Comparison of ENCODE assay signal across 8 cellular contexts in genomic region chr1:151612506-151613274, GRCh38. TPM values are rescaled to one million over a fixed set of nuclear protein-coding genes. Genes with fewer than 3 reads are reported as not detected.
A peak's percentile ranks its signal among the peaks of the same experiment; 100 is the strongest.
DNase-seq lines count a peak whose midpoint lies in the region; ATAC-seq and TF ChIP-seq lines count a peak whose summit lies in the region.

No MANE protein-coding gene starts in this region.

- H3K23ac ChIP-seq in neuronal stem cell (ENCODE audit: low read depth, low read length, poor library complexity): peak overlapping the region; percentile 99

- peak overlapping the region; percentile 68 for H3K4me2 ChIP-seq in MM.1S (ENCODE audit: low read depth, low read length)
- H3K4me2 ChIP-seq in neuronal stem cell (ENCODE audit: insufficient read depth, low read length, poor library complexity, severe bottlenecking): peak overlapping the region; percentile 76

- H2BK12ac ChIP-seq in neuronal stem cell (ENCODE audit: low read length): no peak overlapping the region

- no peaks in the 10 kb centered on the region for H3F3A ChIP-seq in MM.1S (ENCODE audit: insufficient read depth, low read length)

- H3K18ac ChIP-seq in neuronal stem cell (ENCODE audit: low read length): peak overlapping the region; percentile 100

- H3K4me3 Mint-ChIP-seq in activated T-cell treated with anti-CD3 and anti-CD28 coated beads, Interleukin-2, amount 50 U/mL, for 24 hours: peak overlapping the region; percentile 85

- TF ChIP-seq CTCF in MM.1S (IDR thresholded peaks at IDR 0.05; ENCODE audit: low read length): no peak
- TF ChIP-seq CTCF in foreskin fibroblast (IDR thresholded peaks at IDR 0.05; ENCODE audit: low read depth, low read length): no peak

- peaks cover 30% of the 10 kb centered on the region for H3K79me2 ChIP-seq in MM.1S (ENCODE audit: low read length)

- no CpG with 5 or more reads among the region's 44 CpGs for WGBS in neuronal stem cell (ENCODE audit: extremely low coverage in 2 of 2, insufficient read length in 2 of 2, insufficient replicate concordance in 1 of 2), 2 donors

- H2BK5ac ChIP-seq in neuronal stem cell (ENCODE audit: low read length): peak overlapping the region; percentile 91

- H4K20me1 ChIP-seq in MM.1S (ENCODE audit: insufficient read depth, low read length): no peaks in the 10 kb centered on the region

- H3K27me3 ChIP-seq in MM.1S (replicated peaks; ENCODE audit: insufficient read depth, low read length) (no peaks in the 10 kb centered on the region), neuronal stem cell (ENCODE audit: control insufficient read depth in 3 of 3, insufficient read depth in 3 of 3, low read depth in 1 of 3, low read length in 3 of 3) (no peaks in the 10 kb centered on the region)

- H3K4ac ChIP-seq in neuronal stem cell (ENCODE audit: low read length): peak overlapping the region; percentile 86

- H3K36me3 ChIP-seq in MM.1S (replicated peaks; ENCODE audit: insufficient read depth, low read length) (no peaks in the 10 kb centered on the region), neuronal stem cell (replicated peaks in 1 of 2; ENCODE audit: control insufficient read depth in 2 of 2, insufficient read depth in 2 of 2, low read length in 2 of 2) (peaks cover 0 to 27% of the 10 kb centered on the region in 2 donors)

- peaks cover 12% of the 10 kb centered on the region for H3K36me3 Mint-ChIP-seq in activated T-cell treated with anti-CD3 and anti-CD28 coated beads, Interleukin-2, amount 50 U/mL, for 24 hours (ENCODE audit: low read depth)

- H3K27ac ChIP-seq in MM.1S (ENCODE audit: low read length): no peak overlapping the region
- H3K27ac ChIP-seq in neuronal stem cell (replicated peaks; ENCODE audit: low read length): peak overlapping the region; percentile 75

- no peak overlapping the region for H4K91ac ChIP-seq in neuronal stem cell (ENCODE audit: low read depth, low read length, poor library complexity)

- H3K4me1 Mint-ChIP-seq in activated T-cell treated with anti-CD3 and anti-CD28 coated beads, Interleukin-2, amount 50 U/mL, for 24 hours (ENCODE audit: low read depth): peaks cover 53% of the 10 kb centered on the region

- H3K27ac Mint-ChIP-seq in activated T-cell treated with anti-CD3 and anti-CD28 coated beads, Interleukin-2, amount 50 U/mL, for 24 hours: peak overlapping the region; percentile 89

- peak overlapping the region; percentile 65 for H3K9ac ChIP-seq in MM.1S (ENCODE audit: low read length)
- H3K9ac ChIP-seq in neuronal stem cell (ENCODE audit: low read depth, low read length, poor library complexity): peak overlapping the region; percentile 99

- peak; percentile 17 for ATAC-seq in GM19043 (IDR thresholded peaks at IDR 0.05; ENCODE audit: low read depth, unreplicated experiment)

- H3K9me2 ChIP-seq in MM.1S (replicated peaks; ENCODE audit: insufficient read depth, low read length): no peaks in the 10 kb centered on the region

- H2AFZ ChIP-seq in MM.1S (ENCODE audit: low read length): peak overlapping the region; percentile 96
- peak overlapping the region; percentile 97 for H2AFZ ChIP-seq in neuronal stem cell (ENCODE audit: low read length)

- H3K27me3 Mint-ChIP-seq in activated T-cell treated with anti-CD3 and anti-CD28 coated beads, Interleukin-2, amount 50 U/mL, for 24 hours: peaks cover 3% of the 10 kb centered on the region

- peak overlapping the region; percentile 72 for H2AK5ac ChIP-seq in neuronal stem cell (ENCODE audit: low read depth, low read length)

- H3K79me1 ChIP-seq in neuronal stem cell (ENCODE audit: low read depth, low read length): peaks cover 3% of the 10 kb centered on the region

- H3K4me3 ChIP-seq in MM.1S (ENCODE audit: low read length) (peak overlapping the region; percentile 93), foreskin fibroblast (ENCODE audit: low read depth in 1 of 2, low read length in 2 of 2) (peak overlapping the region; percentile 67 to 80), neuronal stem cell (ENCODE audit: low read length in 2 of 2) (peak overlapping the region; percentile 61 to 83)

- H3K9me3 ChIP-seq in MM.1S (replicated peaks; ENCODE audit: insufficient read depth, low read length): no peaks in the 10 kb centered on the region
- no peaks in the 10 kb centered on the region for H3K9me3 ChIP-seq in neuronal stem cell (replicated peaks in 1 of 2; ENCODE audit: control insufficient read depth in 2 of 2, insufficient read depth in 1 of 2, low read depth in 1 of 2, low read length in 2 of 2)

- H4K8ac ChIP-seq in neuronal stem cell (ENCODE audit: low read depth, low read length): no peak overlapping the region

- H3K9me3 Mint-ChIP-seq in activated T-cell treated with anti-CD3 and anti-CD28 coated beads, Interleukin-2, amount 50 U/mL, for 24 hours: no peaks in the 10 kb centered on the region

- H2BK15ac ChIP-seq in neuronal stem cell (ENCODE audit: low read length): peak overlapping the region; percentile 98

- peak overlapping the region; percentile 97 for H2BK120ac ChIP-seq in neuronal stem cell (ENCODE audit: low read depth, low read length)

- peak overlapping the region; percentile 98 for H3K14ac ChIP-seq in neuronal stem cell (ENCODE audit: low read length)

- DNase-seq in AG20443 (ENCODE audit: low spot score) (peak; percentile 50), MM.1S (no peak), foreskin fibroblast (peak in 1 of 2 donors; percentile 56), neuronal stem cell (ENCODE audit: low spot score) (no peak), NCI-H128 (lab: John Stamatoyannopoulos, UW; ENCODE audit: unreplicated experiment) (no peak), LoVo (ENCODE audit: low spot score) (no peak)
- no peak for DNase-seq in activated T-cell treated with anti-CD3 and anti-CD28 coated beads, Interleukin-2, amount 50 U/mL, for 24 hours

- H3K4me1 ChIP-seq in MM.1S (ENCODE audit: low read length): peaks cover 10% of the 10 kb centered on the region
- H3K4me1 ChIP-seq in neuronal stem cell (ENCODE audit: control insufficient read depth in 2 of 2, insufficient read depth in 1 of 2, low read depth in 1 of 2, low read length in 2 of 2): peaks cover 0 to 4% of the 10 kb centered on the region in 2 donors

RNA-seq across cellular contexts. Expression of gene SNX27, which starts 0.8 kb away (rescaled TPM):
- 15.1 TPM for polyA plus RNA-seq in neuronal stem cell (2013, experiment 1 of 2)
- polyA plus RNA-seq in neuronal stem cell (2013, experiment 2 of 2): 15.5 TPM
